16 cellular contexts compared by ENCODE assay signal in genomic region chr6:48061630-48062029, GRCh38. TPM values are rescaled to one million over a fixed set of nuclear protein-coding genes. Genes with fewer than 3 reads are reported as not detected.
DNase-seq lines count a peak whose midpoint lies in the region; ATAC-seq and TF ChIP-seq lines count a peak whose summit lies in the region.
"Had no signal": no experiment of that assay in that cellular context is flagged by ENCODE, and none has a peak within 500 bp of the region (broad histone marks: within the 10 kb centered on the region; RNA-seq: fewer than 3 reads in every experiment).

No MANE protein-coding gene starts in this region.

- no peak for ATAC-seq in GM18858 (IDR thresholded peaks at IDR 0.05; ENCODE audit: unreplicated experiment)
- ATAC-seq: naive thymus-derived CD8-positive, alpha-beta T cell had no signal

- no peaks in the 10 kb centered on the region for H3K79me2 ChIP-seq in fibroblast of lung (ENCODE audit: control insufficient read depth, insufficient read depth, low read length)

- H3K9ac ChIP-seq in fibroblast of lung (ENCODE audit: insufficient read depth, low read length): no peak overlapping the region

- H3K27ac ChIP-seq in fibroblast of lung (ENCODE audit: insufficient read depth, low read length): no peak overlapping the region
- H3K27ac ChIP-seq: 22Rv1, brain microvascular endothelial cell had no signal

- H3K36me3 ChIP-seq in fibroblast of lung (ENCODE audit: control insufficient read depth, insufficient read depth, low read length): no peaks in the 10 kb centered on the region
- H3K36me3 ChIP-seq: brain microvascular endothelial cell had no signal

- H3K4me2 ChIP-seq in fibroblast of lung (ENCODE audit: extremely low read depth, insufficient read depth, low read length): no peak overlapping the region

- H3K4me1 ChIP-seq in fibroblast of lung (ENCODE audit: control insufficient read depth, extremely low read depth, insufficient read depth, low read length): no peaks in the 10 kb centered on the region

- H3K27me3 ChIP-seq in fibroblast of lung (ENCODE audit: control insufficient read depth, insufficient read depth, low read length): no peaks in the 10 kb centered on the region
- H3K27me3 ChIP-seq: brain microvascular endothelial cell had no signal

- no peak overlapping the region for H2AFZ ChIP-seq in fibroblast of lung (ENCODE audit: low read length)

- TF ChIP-seq CTCF in fibroblast of lung (conservative IDR thresholded peaks at IDR 0.05 in 1 of 2, IDR thresholded peaks at IDR 0.05 in 1 of 2; ENCODE audit: low read depth in 1 of 2, low read length in 2 of 2): no peak

- H4K20me1 ChIP-seq in fibroblast of lung (ENCODE audit: control insufficient read depth, extremely low read depth, insufficient read depth, low read length): no peaks in the 10 kb centered on the region

- in situ Hi-C loops in SK-MEL-5 (cut with HindIII; ENCODE audit: low pct_unique_long_range_greater_than_20kb, low sequenced_read_pairs): no loop called here

- H3K4me3 ChIP-seq in fibroblast of lung (replicated peaks in 1 of 4; ENCODE audit: control extremely low read depth in 1 of 4, insufficient read depth in 1 of 4, low read depth in 3 of 4, low read length in 4 of 4) (no peak overlapping the region), skeletal muscle cell (ENCODE audit: low read depth, low read length) (no peak overlapping the region)

- peak; percentile 9 for DNase-seq in DMS53 (lab: John Stamatoyannopoulos, UW)
- DNase-seq in DMS53 treated with DMSO at 0.1 percent for 48 hours (lab: John Stamatoyannopoulos, UW; ENCODE audit: unreplicated experiment): no peak
- DNase-seq in SK-MEL-5 (ENCODE audit: low read depth, low spot score): peak; percentile 15
- DNase-seq in fibroblast of lung (ENCODE audit: low read depth in 2 of 2): peak; percentile 55 to 67
- peak; percentile 41 for DNase-seq in skeletal muscle cell (ENCODE audit: low read depth)
- no peak for DNase-seq in NCI-H345 treated with DMSO at 0.1 percent for 48 hours (lab: John Stamatoyannopoulos, UW; ENCODE audit: unreplicated experiment)
- DNase-seq in SW 1271 (lab: John Stamatoyannopoulos, UW): no peak
- DNase-seq: brain microvascular endothelial cell; naive thymus-derived CD8-positive, alpha-beta T cell; NCI-H1092 treated with DMSO at 0.1 percent for 48 hours; SHP77 treated with DMSO at 0.1 percent for 48 hours; stimulated activated naive CD4-positive, alpha-beta T cell treated with Interleukin-2 at 50 U/mL for 16 hours had no signal

- no peaks in the 10 kb centered on the region for H3K9me3 ChIP-seq in fibroblast of lung (ENCODE audit: control insufficient read depth, insufficient read depth, low read depth, low read length)

RNA-seq across cellular contexts. Expression of gene PTCHD4, which starts 49.4 kb away (rescaled TPM):
- total RNA-seq in SK-MEL-5 (2014; rRNA removed; shearing (Covaris generic)): 8.4 and 8.9 TPM in 2 replicates
- 4.6 and 5.3 TPM in 2 replicates for polyA plus RNA-seq in SK-MEL-5 (2015; cell fraction: cytosol; rRNA removed)
- polyA plus RNA-seq in SK-MEL-5 (2015; cell fraction: nucleus; rRNA removed): 1.7 and 2.5 TPM in 2 replicates
- total RNA-seq in fibroblast of lung: 4.4 and 5.8 TPM in 2 replicates
- polyA plus RNA-seq in fibroblast of lung: 0.57 and 0.99 TPM in 2 replicates
- polyA plus RNA-seq in fibroblast of lung (2012): 0.47 and 0.70 TPM in 2 replicates
- polyA minus RNA-seq in fibroblast of lung (ENCODE audit: low replicate concordance): 0.70 TPM in 1 of 2 replicates, not detected in the other
- total RNA-seq: naive thymus-derived CD8-positive, alpha-beta T cell; T-helper 2 cell treated with Interferon-gamma antibody and Interleukin-4, amounts not matched to agents 100 ng/mL and 5 ng/mL, for 36 hours had no signal
- polyA plus RNA-seq: CD14-positive monocyte; naive thymus-derived CD8-positive, alpha-beta T cell had no signal

Comparison
In these comparisons a context has a peak if more than half of its experiments do, and no peak if none do; other contexts are left out.
1. DNase-seq: peak in DMS53 (single experiment), SK-MEL-5 (single experiment), fibroblast of lung (2 of 2) and skeletal muscle cell (single experiment); none in DMS53 treated with DMSO at 0.1 percent for 48 hours (single experiment), NCI-H345 treated with DMSO at 0.1 percent for 48 hours (single experiment) and SW 1271 (0 of 2).